ENCODE assay signal across 13 cellular contexts in the genomic region with DNA sequence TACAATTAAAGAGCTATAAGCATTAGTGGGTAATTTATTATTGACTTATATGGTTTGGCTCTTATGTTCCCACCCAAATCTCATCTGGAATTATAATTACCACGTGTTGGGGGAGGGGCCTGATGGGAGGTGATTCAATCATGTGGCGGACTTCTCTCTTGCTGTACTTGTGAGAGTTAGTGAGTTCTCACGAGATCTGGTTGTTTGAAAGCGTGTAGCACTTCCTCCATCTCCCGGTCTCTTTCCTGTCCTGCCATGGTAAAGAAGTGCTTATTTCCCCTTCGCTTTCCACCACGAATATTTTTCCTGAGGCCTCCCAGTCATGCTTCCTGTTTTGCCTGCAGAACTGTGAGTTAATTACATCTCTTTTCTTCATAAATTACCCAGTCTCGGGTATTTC. TPM values are rescaled to one million over a fixed set of nuclear protein-coding genes. Genes with fewer than 3 reads are reported as not detected.
A peak's percentile ranks its signal among the peaks of the same experiment; 100 is the strongest.
DNase-seq lines count a peak whose midpoint lies in the region; ATAC-seq and TF ChIP-seq lines count a peak whose summit lies in the region.
"Had no signal": no experiment of that assay in that cellular context is flagged by ENCODE, and none has a peak within 500 bp of the region (broad histone marks: within the 10 kb centered on the region; RNA-seq: fewer than 3 reads in every experiment).

No MANE protein-coding gene starts in this region.

- intact Hi-C loops in left ventricle myocardium inferior (cut with micrococcal nuclease) (no loop called here), left ventricle myocardium superior (cut with micrococcal nuclease) (no loop called here)

- peak overlapping the region; percentile 33 for H3K4me3 ChIP-seq in left ventricle myocardium inferior
- H3K4me3 ChIP-seq in HL-60 (replicated peaks; ENCODE audit: insufficient read depth, low read length) = no peak overlapping the region
- H3K4me3 ChIP-seq: smooth muscle cell, suprapubic skin had no signal

- H3K4me3 Mint-ChIP-seq in activated CD4-positive, alpha-beta memory T cell treated with anti-CD3 and anti-CD28 coated beads, Interleukin-2, amount 10 ng/mL, durations not matched to agents 7 days and 5 days = peak overlapping the region; percentile 63

- H3K9me3 Mint-ChIP-seq in activated CD4-positive, alpha-beta memory T cell treated with anti-CD3 and anti-CD28 coated beads, Interleukin-2, amount 10 ng/mL, durations not matched to agents 7 days and 5 days = no peaks in the 10 kb centered on the region

- H3K4me1 Mint-ChIP-seq in activated CD4-positive, alpha-beta memory T cell treated with anti-CD3 and anti-CD28 coated beads, Interleukin-2, amount 10 ng/mL, durations not matched to agents 7 days and 5 days = peaks cover 12% of the 10 kb centered on the region

- peaks cover 4% of the 10 kb centered on the region for H3K27me3 Mint-ChIP-seq in activated CD4-positive, alpha-beta memory T cell treated with anti-CD3 and anti-CD28 coated beads, Interleukin-2, amount 10 ng/mL, durations not matched to agents 7 days and 5 days

- ATAC-seq in left ventricle myocardium superior (no peak), foreskin keratinocyte (no peak)
- peak; percentile 36 for ATAC-seq in stimulated activated naive CD8-positive, alpha-beta T cell treated with anti-CD3 and anti-CD28 coated beads, Interleukin-15, Interleukin-2, amounts not matched to agents 100 U/mL and 50 U/mL, for 24 hours
- ATAC-seq: HCT116 had no signal

- no peak for DNase-seq in left ventricle myocardium inferior
- DNase-seq in left ventricle myocardium superior = no peak
- peak; percentile 22 to 66 for DNase-seq in HL-60 (ENCODE audit: low read depth in 1 of 2, low spot score in 1 of 2)
- DNase-seq in activated CD4-positive, alpha-beta memory T cell treated with anti-CD3 and anti-CD28 coated beads, Interleukin-2, amount 10 ng/mL, durations not matched to agents 7 days and 5 days = no peak
- peak; percentile 26 for DNase-seq in stimulated activated naive CD8-positive, alpha-beta T cell treated with anti-CD3 and anti-CD28 coated beads, Interleukin-15, Interleukin-2, amounts not matched to agents 100 U/mL and 50 U/mL, for 24 hours
- DNase-seq in GOT3 (lab: John Stamatoyannopoulos, UW) = no peak
- no peak for DNase-seq in AG20443 (ENCODE audit: low spot score)
- DNase-seq in foreskin keratinocyte = no peak
- DNase-seq: mesenchymal stem cell, WERI-Rb-1 had no signal

- H3K9me3 ChIP-seq in left ventricle myocardium inferior (replicated peaks) = no peaks in the 10 kb centered on the region
- H3K9me3 ChIP-seq: suprapubic skin had no signal

- POLR2A ChIA-PET in activated CD4-positive, alpha-beta memory T cell treated with anti-CD3 and anti-CD28 coated beads, Interleukin-2, amount 10 ng/mL, durations not matched to agents 7 days and 5 days (lab: Charles Lee) = no interaction called here

- no peaks in the 10 kb centered on the region for H3K36me3 Mint-ChIP-seq in activated CD4-positive, alpha-beta memory T cell treated with anti-CD3 and anti-CD28 coated beads, Interleukin-2, amount 10 ng/mL, durations not matched to agents 7 days and 5 days (ENCODE audit: low read depth)

- no peaks in the 10 kb centered on the region for H3K27me3 ChIP-seq in left ventricle myocardium inferior (ENCODE audit: low read depth)
- H3K27me3 ChIP-seq in HL-60 (ENCODE audit: insufficient read depth, poor library complexity, severe bottlenecking) = no peaks in the 10 kb centered on the region
- H3K27me3 ChIP-seq in foreskin keratinocyte = no peaks in the 10 kb centered on the region
- H3K27me3 ChIP-seq: suprapubic skin had no signal

- no peak overlapping the region for H3K27ac Mint-ChIP-seq in activated CD4-positive, alpha-beta memory T cell treated with anti-CD3 and anti-CD28 coated beads, Interleukin-2, amount 10 ng/mL, durations not matched to agents 7 days and 5 days

- H3K36me3 ChIP-seq in left ventricle myocardium inferior = no peaks in the 10 kb centered on the region
- H3K36me3 ChIP-seq: suprapubic skin, WERI-Rb-1 had no signal

- TF ChIP-seq CTCF in left ventricle myocardium inferior (IDR thresholded peaks at IDR 0.05; ENCODE audit: borderline replicate concordance) (no peak), HL-60 (IDR thresholded peaks at IDR 0.05; ENCODE audit: insufficient read depth, low read length) (no peak), foreskin keratinocyte (conservative IDR thresholded peaks at IDR 0.05) (no peak)

- CTCF ChIA-PET in activated CD4-positive, alpha-beta memory T cell treated with anti-CD3 and anti-CD28 coated beads, Interleukin-2, amount 10 ng/mL, durations not matched to agents 7 days and 5 days (lab: Charles Lee) = interaction anchor here (1.0 kb wide), 1 partner anchor 1000 kb away, joined by 3 read pairs; no protein-coding TSS in a partner anchor

- H3K4me1 ChIP-seq in left ventricle myocardium inferior (no peaks in the 10 kb centered on the region), foreskin keratinocyte (no peaks in the 10 kb centered on the region)
- H3K4me1 ChIP-seq: suprapubic skin had no signal

- H3K27ac ChIP-seq in left ventricle myocardium inferior (replicated peaks) (peak overlapping the region; percentile 5), HL-60 (replicated peaks) (no peak overlapping the region), foreskin keratinocyte (no peak overlapping the region)
- H3K27ac ChIP-seq: suprapubic skin, WERI-Rb-1 had no signal

RNA-seq across cellular contexts. Expression of a gene that starts 28.1 kb away (rescaled TPM):
- total RNA-seq in left ventricle myocardium inferior (41.4 TPM), left ventricle myocardium superior (37.9 TPM), foreskin keratinocyte (46.7 and 63.5 TPM in 2 replicates)
- total RNA-seq in activated CD4-positive, alpha-beta memory T cell treated with anti-CD3 and anti-CD28 coated beads, Interleukin-2, amount 10 ng/mL, durations not matched to agents 7 days and 5 days = 10 to 100 TPM; 47.1 to 50.7 TPM
- polyA plus RNA-seq in foreskin keratinocyte = 22.7 and 31.9 TPM in 2 replicates

Comparison
In these comparisons a context has a peak if more than half of its experiments do, and no peak if none do; other contexts are left out.
1. DNase-seq: peak in HL-60 (2 of 2) and stimulated activated naive CD8-positive, alpha-beta T cell treated with anti-CD3 and anti-CD28 coated beads, Interleukin-15, Interleukin-2, amounts not matched to agents 100 U/mL and 50 U/mL, for 24 hours (single experiment); none in left ventricle myocardium inferior (single experiment), left ventricle myocardium superior (single experiment), activated CD4-positive, alpha-beta memory T cell treated with anti-CD3 and anti-CD28 coated beads, Interleukin-2, amount 10 ng/mL, durations not matched to agents 7 days and 5 days (single experiment), GOT3 (single experiment), AG20443 (single experiment) and foreskin keratinocyte (0 of 2).